1 cellular context compared by ENCODE assay signal in the genomic region with DNA sequence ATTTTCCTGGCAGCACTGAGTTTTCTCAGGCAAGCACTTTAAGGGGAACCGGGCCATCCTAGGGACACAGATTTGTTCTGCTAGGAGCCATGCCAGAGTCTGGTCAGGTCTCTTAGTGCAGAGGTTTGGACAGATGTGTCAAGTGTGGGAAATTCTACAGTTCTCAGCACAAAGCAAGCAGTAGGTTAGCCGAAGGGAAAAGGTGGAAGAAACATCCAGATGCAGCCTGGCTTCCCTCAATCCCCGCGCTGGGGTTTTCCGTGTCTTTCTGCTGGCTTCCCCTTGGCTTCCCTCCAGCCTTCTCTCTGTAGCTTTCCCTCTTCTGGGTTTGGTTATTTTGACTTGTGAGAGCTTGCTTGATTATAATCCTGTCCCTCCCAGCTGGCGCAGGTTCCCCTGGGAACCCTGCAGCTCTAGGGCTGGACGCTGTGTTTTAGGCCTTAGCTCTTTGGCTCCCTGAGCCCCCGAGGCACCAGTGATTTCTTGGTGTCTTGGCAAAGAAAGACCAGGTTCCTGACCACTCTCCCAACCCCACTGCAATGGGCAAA.
TF ChIP-seq lines count a peak whose summit lies in the region.

No MANE protein-coding gene starts in this region.

TF ChIP-seq in SK-N-SH treated with all-trans-retinoic acid at 6 μM for 48 hours, 23 proteins besides CTCF, POLR2A, EP300 and RAD21:
- TF ChIP-seq ZC3H10 (CRISPR knock-in tag; IDR thresholded peaks at IDR 0.05): no peak
